In genomic region chr10:91385686-91386085, GRCh38 we compare ENCODE assay signal across 36 cellular contexts. TPM values are rescaled to one million over a fixed set of nuclear protein-coding genes. Genes with fewer than 3 reads are reported as not detected.
DNase-seq lines count a peak whose midpoint lies in the region; ATAC-seq, FAIRE-seq and TF ChIP-seq lines count a peak whose summit lies in the region.
"Had no signal": no experiment of that assay in that cellular context is flagged by ENCODE, and none has a peak within 500 bp of the region (broad histone marks: within the 10 kb centered on the region; RNA-seq: fewer than 3 reads in every experiment).

No MANE protein-coding gene starts in this region.

- WGBS in HepG2 (ENCODE audit: low lambda C conversion rate), result 33% methylated on average over 5 of the region's 5 CpGs
- WGBS in right lobe of liver (ENCODE audit: insufficient coverage, low coverage, low lambda C conversion rate, missing lambda C conversion rate), result 72% methylated on average over 5 of the region's 5 CpGs
- 1% methylated on average over 5 of the region's 5 CpGs for WGBS in K562 (ENCODE audit: insufficient coverage, low coverage, missing lambda C conversion rate)
- WGBS in smooth muscle cell (ENCODE audit: low lambda C conversion rate), result 59% methylated on average over 5 of the region's 5 CpGs

- BruUV-seq in HepG2 (replicated peaks; lab: Mats Ljungman, UMichigan), result no TSS peak
- BruUV-seq in K562 (replicated peaks; lab: Mats Ljungman, UMichigan), result no TSS peak

- DNase-seq in HepG2 (ENCODE audit: low spot score) (no peak), right lobe of liver (no peak), K562 (ENCODE audit: extremely low read depth in 1 of 4, low spot score in 3 of 4) (no peak), bronchial epithelial cell (ENCODE audit: low read depth) (no peak), smooth muscle cell (lab: John Stamatoyannopoulos, UW; ENCODE audit: unreplicated experiment) (no peak), RCC 7860 (ENCODE audit: low spot score) (no peak)
- no peak for DNase-seq in effector CD8-positive, alpha-beta T cell (lab: John Stamatoyannopoulos, UW)
- DNase-seq: 8988T; ACHN; AML-193; BE2C; C1 segment of cervical spinal cord; Caco-2; Calu3; CD4-positive, alpha-beta memory T cell; CD4-positive, alpha-beta T cell; CD4-positive, CD25-positive, alpha-beta regulatory T cell; CD8-positive, alpha-beta memory T cell; CD8-positive, alpha-beta T cell; COR-L47; DMS 273 treated with DMSO at 0.1 percent for 48 hours; DMS153; DMS53; DMS79; DMS79 treated with DMSO at 0.1 percent for 48 hours; DND-41; EL had no signal

- H3K4me3 ChIP-seq in HepG2 (replicated peaks in 1 of 3; ENCODE audit: insufficient read depth in 1 of 3, low read depth in 2 of 3, low read length in 3 of 3) (no peak overlapping the region), right lobe of liver (no peak overlapping the region), K562 (no peak overlapping the region), bronchial epithelial cell (ENCODE audit: low read depth, low read length) (no peak overlapping the region), smooth muscle cell (no peak overlapping the region)
- H3K4me3 ChIP-seq: A549; BLaER1; BLaER1 treated with 17β-estradiol and CSF1 and Interleukin-3, amounts not matched to agents 10 nM and 100 nM had no signal

- in situ Hi-C loops in HepG2 (cut with HindIII; ENCODE audit: extremely low pct_ligation_motif_present, low pct_unique_long_range_greater_than_20kb), result loop anchor here (25.0 kb wide), 2 partner anchors 252 to 498 kb away; partner anchors contain the start of gene PPP1R3C
- in situ Hi-C loops in K562 (cut with MboI), result no loop called here

- H3K4me2 ChIP-seq in HepG2 (ENCODE audit: low read depth, low read length) (no peak overlapping the region), K562 (ENCODE audit: insufficient read depth, low read length) (no peak overlapping the region), smooth muscle cell (peak overlapping the region; percentile 55)
- H3K4me2 ChIP-seq: A549, BLaER1 had no signal

- no peaks in the 10 kb centered on the region for H3K79me2 ChIP-seq in HepG2 (ENCODE audit: insufficient read depth, low read length)
- H3K79me2 ChIP-seq in K562 (ENCODE audit: control insufficient read depth, insufficient read depth, low read length), result no peaks in the 10 kb centered on the region
- H3K79me2 ChIP-seq in smooth muscle cell (ENCODE audit: low read depth), result no peaks in the 10 kb centered on the region

- H4K20me1 ChIP-seq in HepG2 (ENCODE audit: insufficient read depth, low read length) (no peaks in the 10 kb centered on the region), K562 (replicated peaks; ENCODE audit: control insufficient read depth, insufficient read depth, low read length) (no peaks in the 10 kb centered on the region), smooth muscle cell (ENCODE audit: low read depth) (no peaks in the 10 kb centered on the region)
- H4K20me1 ChIP-seq: BLaER1; BLaER1 treated with 17β-estradiol and CSF1 and Interleukin-3, amounts not matched to agents 10 nM and 100 nM had no signal

- H3K9me3 ChIP-seq in HepG2 (ENCODE audit: low read length) (no peaks in the 10 kb centered on the region), right lobe of liver (no peaks in the 10 kb centered on the region), K562 (replicated peaks; ENCODE audit: control insufficient read depth, insufficient read depth, low read depth, low read length) (no peaks in the 10 kb centered on the region), smooth muscle cell (replicated peaks; ENCODE audit: low read depth) (no peaks in the 10 kb centered on the region)
- H3K9me3 ChIP-seq: A549; BE2C; BLaER1; BLaER1 treated with 17β-estradiol and CSF1 and Interleukin-3, amounts not matched to agents 10 nM and 100 nM; Caco-2 had no signal

- H3K27me3 ChIP-seq in HepG2 (ENCODE audit: control insufficient read depth in 1 of 2, insufficient read depth in 2 of 2, low read length in 2 of 2), result peaks cover 0 to 20% of the 10 kb centered on the region in 2 experiments; a peak in 3 of 5 replicates
- H3K27me3 ChIP-seq in right lobe of liver, result no peaks in the 10 kb centered on the region
- H3K27me3 ChIP-seq in K562 (ENCODE audit: control insufficient read depth in 2 of 2, insufficient read depth in 2 of 2, low read length in 2 of 2), result peaks cover 0 to 2% of the 10 kb centered on the region in 2 experiments; a peak in 1 of 5 replicates
- H3K27me3 ChIP-seq in bronchial epithelial cell (ENCODE audit: control insufficient read depth, insufficient read depth, low read length), result no peaks in the 10 kb centered on the region
- H3K27me3 ChIP-seq in smooth muscle cell (ENCODE audit: low read depth), result peaks cover 32% of the 10 kb centered on the region
- H3K27me3 ChIP-seq: BLaER1; BLaER1 treated with 17β-estradiol and CSF1 and Interleukin-3, amounts not matched to agents 10 nM and 100 nM had no signal

- no peak for TF ChIP-seq CTCF in HepG2 (CRISPR knock-in tag; IDR thresholded peaks at IDR 0.05)
- TF ChIP-seq CTCF in right lobe of liver (IDR thresholded peaks at IDR 0.05), result no peak
- no peak for TF ChIP-seq CTCF in K562 (IDR thresholded peaks at IDR 0.05 in 2 of 3, conservative IDR thresholded peaks at IDR 0.05 in 1 of 3; ENCODE audit: insufficient read depth in 2 of 3, low read depth in 1 of 3, low read length in 3 of 3)
- no peak for TF ChIP-seq CTCF in bronchial epithelial cell (IDR thresholded peaks at IDR 0.05; ENCODE audit: insufficient read depth, low read length, severe bottlenecking)
- TF ChIP-seq CTCF in smooth muscle cell (IDR thresholded peaks at IDR 0.05; ENCODE audit: borderline replicate concordance, insufficient read depth, poor library complexity, severe bottlenecking), result no peak

- H3K4me1 ChIP-seq in HepG2 (ENCODE audit: insufficient read depth, low read length) (peaks cover 8% of the 10 kb centered on the region; the same call in 1 of the 2 replicates), right lobe of liver (peaks cover 0 to 4% (median 0%) of the 10 kb centered on the region in 4 donors), K562 (replicated peaks in 1 of 2; ENCODE audit: control insufficient read depth in 2 of 2, insufficient read depth in 2 of 2, low read length in 2 of 2) (peaks cover 0 to 9% of the 10 kb centered on the region in 2 experiments; a peak in 3 of 5 replicates), smooth muscle cell (ENCODE audit: low read depth) (peaks cover 9% of the 10 kb centered on the region)
- H3K4me1 ChIP-seq: BLaER1 had no signal

- H3F3A ChIP-seq in smooth muscle cell (ENCODE audit: low read depth), result no peaks in the 10 kb centered on the region

- H3K36me3 ChIP-seq in HepG2 (replicated peaks in 1 of 2; ENCODE audit: control insufficient read depth in 1 of 2, insufficient read depth in 2 of 2, low read length in 2 of 2) (no peaks in the 10 kb centered on the region), right lobe of liver (no peaks in the 10 kb centered on the region), K562 (ENCODE audit: control insufficient read depth, insufficient read depth, low read length) (no peaks in the 10 kb centered on the region), bronchial epithelial cell (ENCODE audit: control insufficient read depth, insufficient read depth, low read length) (no peaks in the 10 kb centered on the region), smooth muscle cell (ENCODE audit: low read depth) (no peaks in the 10 kb centered on the region)
- H3K36me3 ChIP-seq: BE2C; BLaER1; BLaER1 treated with 17β-estradiol and CSF1 and Interleukin-3, amounts not matched to agents 10 nM and 100 nM had no signal

- no peak for TF ChIP-seq RAD21 in HepG2 (CRISPR knock-in tag; IDR thresholded peaks at IDR 0.05)
- TF ChIP-seq RAD21 in K562 (CRISPR knock-in tag; conservative IDR thresholded peaks at IDR 0.05 in 1 of 2, IDR thresholded peaks at IDR 0.05 in 1 of 2), result no peak

- POLR2A ChIA-PET in HepG2 (lab: Yijun Ruan, JAX) (no interaction called here), K562 (lab: Yijun Ruan, JAX) (no interaction called here)

- TF ChIP-seq POLR2A in HepG2 (IDR thresholded peaks at IDR 0.05; ENCODE audit: insufficient read depth in 1 of 2, low read depth in 2 of 2, low read length in 2 of 2) (no peak), right lobe of liver (IDR thresholded peaks at IDR 0.05) (no peak), K562 (conservative IDR thresholded peaks at IDR 0.05) (no peak)

- intact Hi-C loops in HepG2 (cut with micrococcal nuclease; ENCODE audit: unreplicated experiment) (no loop called here), right lobe of liver (cut with DNase I) (no loop called here), K562 (cut with micrococcal nuclease) (loop anchor here (5.0 to 10.0 kb wide), 2 partner anchors 307 to 519 kb away; partner anchors contain the start of gene FGFBP3)

- H3K9ac ChIP-seq in HepG2 (ENCODE audit: insufficient read depth, low read depth, low read length) (no peak overlapping the region), K562 (ENCODE audit: insufficient read depth in 1 of 2, low read depth in 2 of 2, low read length in 2 of 2) (no peak overlapping the region), smooth muscle cell (ENCODE audit: low read depth) (no peak overlapping the region)
- H3K9ac ChIP-seq: BLaER1; BLaER1 treated with 17β-estradiol and CSF1 and Interleukin-3, amounts not matched to agents 10 nM and 100 nM had no signal

- no peaks in the 10 kb centered on the region for H3K9me1 ChIP-seq in K562 (ENCODE audit: control insufficient read depth, insufficient read depth, low read length)

- H3K27ac ChIP-seq in HepG2 (ENCODE audit: extremely low read length, insufficient read depth, low read length), result no peak overlapping the region
- H3K27ac ChIP-seq in right lobe of liver, result no peak overlapping the region
- no peak overlapping the region for H3K27ac ChIP-seq in K562 (ENCODE audit: extremely low read depth, low read depth, low read length)
- no peak overlapping the region for H3K27ac ChIP-seq in smooth muscle cell (ENCODE audit: low read depth)
- H3K27ac ChIP-seq: 22Rv1; A549; BLaER1; BLaER1 treated with 17β-estradiol and CSF1 and Interleukin-3, amounts not matched to agents 10 nM and 100 nM; C4-2B had no signal

- FAIRE-seq in HepG2 (lab: Jason Lieb, UNC), result no peak
- no peak for FAIRE-seq in K562 (lab: Jason Lieb, UNC)
- FAIRE-seq in bronchial epithelial cell (lab: Jason Lieb, UNC), result peak; percentile 32
- FAIRE-seq in RCC 7860 (lab: Jason Lieb, UNC), result no peak
- FAIRE-seq: A204.1, A549, D721Med had no signal

- TF ChIP-seq EP300 in HepG2 (IDR thresholded peaks at IDR 0.05; ENCODE audit: low read depth in 2 of 2, low read length in 2 of 2) (no peak), HepG2 (CRISPR knock-in tag; IDR thresholded peaks at IDR 0.05; ENCODE audit: borderline replicate concordance) (no peak), K562 (IDR thresholded peaks at IDR 0.05; ENCODE audit: low read length) (no peak)

- CTCF ChIA-PET in HepG2 (lab: Yijun Ruan, JAX; ENCODE audit: low intra/inter-chr PET ratio, low total read pairs) (no interaction called here), K562 (lab: Yijun Ruan, JAX; ENCODE audit: low intra/inter-chr PET ratio) (interaction anchor here (0.9 kb wide), 1 partner anchor 308 kb away, joined by 3 read pairs; no protein-coding TSS in a partner anchor)

- H2AFZ ChIP-seq in HepG2 (ENCODE audit: low read length) (no peak overlapping the region), K562 (ENCODE audit: low read depth, low read length) (no peak overlapping the region), smooth muscle cell (ENCODE audit: low read depth) (no peak overlapping the region)

- ATAC-seq in HepG2 (no peak), right lobe of liver (no peak), K562 (no peak), GM21825 (IDR thresholded peaks at IDR 0.05; ENCODE audit: unreplicated experiment) (no peak)
- ATAC-seq: A549; CD8-positive, alpha-beta T cell had no signal

RNA-seq across cellular contexts. Expression of gene HECTD2, which starts 24.5 kb away (rescaled TPM):
- 5.1 and 5.2 TPM in 2 replicates for total RNA-seq in HepG2 (2016; rRNA removed; fragmentation: Illumina TruSeq; extraction: Trizol)
- 10.2 and 11.5 TPM in 2 replicates for total RNA-seq in HepG2 (2016; cell fraction: cytosol; rRNA removed; fragmentation: Illumina TruSeq; extraction: Trizol; ENCODE audit: low read depth)
- 4.1 and 4.2 TPM in 2 replicates for total RNA-seq in HepG2 (2016; cell fraction: insoluble cytoplasmic fraction; rRNA removed; fragmentation: Illumina TruSeq; extraction: Trizol)
- total RNA-seq in HepG2 (2016; cell fraction: membrane; rRNA removed; fragmentation: Illumina TruSeq; extraction: Trizol), result 3.0 and 3.5 TPM in 2 replicates
- total RNA-seq in HepG2 (2016; cell fraction: nucleus; rRNA removed; fragmentation: Illumina TruSeq; extraction: Trizol), result 12.0 and 12.8 TPM in 2 replicates
- 3.2 and 3.3 TPM in 2 replicates for polyA plus RNA-seq in HepG2 (2011; rRNA removed)
- polyA plus RNA-seq in HepG2 (2011; cell fraction: cytosol; rRNA removed), result 0.68 and 0.85 TPM in 2 replicates
- polyA plus RNA-seq in HepG2 (2011; cell fraction: nucleus; rRNA removed), result 3.9 and 5.8 TPM in 2 replicates
- 1.7 and 2.2 TPM in 2 replicates for polyA plus RNA-seq in HepG2 (2012)
- polyA plus RNA-seq in HepG2 (2016; cell fraction: cytosol; fragmentation: Illumina TruSeq; extraction: Trizol; ENCODE audit: low read depth), result 0.93 and 0.97 TPM in 2 replicates
- polyA plus RNA-seq in HepG2 (2016; cell fraction: insoluble cytoplasmic fraction; fragmentation: Illumina TruSeq; extraction: Trizol; ENCODE audit: low read depth), result 4.1 and 4.4 TPM in 2 replicates
- polyA plus RNA-seq in HepG2 (2016; cell fraction: membrane; fragmentation: Illumina TruSeq; extraction: Trizol; ENCODE audit: low read depth), result 1.7 and 2.1 TPM in 2 replicates
- polyA plus RNA-seq in HepG2 (2016; cell fraction: nucleus; fragmentation: Illumina TruSeq; extraction: Trizol; ENCODE audit: insufficient read depth, low read depth), result 18.4 and 19.3 TPM in 2 replicates
- 2.7 and 21.5 TPM in 2 replicates for polyA minus RNA-seq in HepG2 (2011; rRNA and poly(A)+ RNA removed; ENCODE audit: low replicate concordance)
- polyA minus RNA-seq in HepG2 (2011; cell fraction: cytosol; rRNA and poly(A)+ RNA removed), result 1.4 and 1.6 TPM in 2 replicates
- polyA minus RNA-seq in HepG2 (2011; cell fraction: nucleus; rRNA and poly(A)+ RNA removed), result 12.2 and 14.7 TPM in 2 replicates
- 1 to 10 TPM; 1.5 to 3.7 (median 3.1) TPM for total RNA-seq in right lobe of liver
- 5.6 and 8.3 TPM in 2 replicates for total RNA-seq in K562 (2011; cell fraction: chromatin; rRNA removed; ENCODE audit: low replicate concordance)
- 1.6 and 2.3 TPM in 2 replicates for total RNA-seq in K562 (2011; cell fraction: nucleolus; rRNA removed)
- total RNA-seq in K562 (2011; cell fraction: nucleoplasm; rRNA removed), result 2.6 and 8.1 TPM in 2 replicates
- total RNA-seq in K562 (2014; rRNA removed), result 2.3 and 2.4 TPM in 2 replicates
- 4.7 and 6.2 TPM in 2 replicates for total RNA-seq in K562 (2014; rRNA removed; fragmentation: Illumina TruSeq; extraction: Trizol)
- total RNA-seq in K562 (2015; rRNA removed; fragmentation: Illumina TruSeq; extraction: Trizol), result 4.0 and 4.5 TPM in 2 replicates
- total RNA-seq in K562 (2021), result 3.6 and 5.8 TPM in 2 replicates
- polyA plus RNA-seq in K562 (2011; rRNA removed), result 2.3 and 5.9 TPM in 2 replicates
- polyA plus RNA-seq in K562 (2011; cell fraction: cytosol; rRNA removed), result 0.93 and 0.97 TPM in 2 replicates
- polyA plus RNA-seq in K562 (2011; cell fraction: nucleus; rRNA removed), result 5.2 and 8.2 TPM in 2 replicates
- 3.0 and 4.3 TPM in 2 replicates for polyA plus RNA-seq in K562 (2012)
- 3.2 and 3.9 TPM in 2 replicates for polyA plus RNA-seq in K562 (2014; fragmentation: Illumina TruSeq; extraction: Trizol)
- 1 to 10 TPM; 1.3 to 2.1 TPM for polyA plus RNA-seq in K562 (2014; fragmentation: Nextera tagmentation; extraction: Ambion mirVana)
- 3.3 and 3.5 TPM in 2 replicates for polyA plus RNA-seq in K562 (2014; rRNA removed)
- 3.0 and 4.2 TPM in 2 replicates for polyA minus RNA-seq in K562 (2011; rRNA and poly(A)+ RNA removed)
- 1.4 and 5.5 TPM in 2 replicates for polyA minus RNA-seq in K562 (2011; cell fraction: cytosol; rRNA and poly(A)+ RNA removed)
- 5.0 and 5.3 TPM in 2 replicates for polyA minus RNA-seq in K562 (2011; cell fraction: nucleus; rRNA and poly(A)+ RNA removed)
- total RNA-seq in bronchial epithelial cell, result 1.6 and 2.3 TPM in 2 replicates
- 12.7 and 15.4 TPM in 2 replicates for total RNA-seq in smooth muscle cell
- polyA plus RNA-seq in smooth muscle cell, result 4.2 and 4.4 TPM in 2 replicates
- polyA plus RNA-seq: CD14-positive monocyte had no signal

Comparison
In these comparisons a context has a peak if more than half of its experiments do, and no peak if none do; other contexts are left out.
1. Of the 241 proteins assayed by ChIP-seq in both HepG2 and K562: peak only in HepG2: none; only in K562: ATF7, CREM and MAFG; in both: none; in neither: 233; mixed calls (peak in some experiments, not most) for 5.